ENCODE assay signal across 8 cellular contexts in the genomic region with DNA sequence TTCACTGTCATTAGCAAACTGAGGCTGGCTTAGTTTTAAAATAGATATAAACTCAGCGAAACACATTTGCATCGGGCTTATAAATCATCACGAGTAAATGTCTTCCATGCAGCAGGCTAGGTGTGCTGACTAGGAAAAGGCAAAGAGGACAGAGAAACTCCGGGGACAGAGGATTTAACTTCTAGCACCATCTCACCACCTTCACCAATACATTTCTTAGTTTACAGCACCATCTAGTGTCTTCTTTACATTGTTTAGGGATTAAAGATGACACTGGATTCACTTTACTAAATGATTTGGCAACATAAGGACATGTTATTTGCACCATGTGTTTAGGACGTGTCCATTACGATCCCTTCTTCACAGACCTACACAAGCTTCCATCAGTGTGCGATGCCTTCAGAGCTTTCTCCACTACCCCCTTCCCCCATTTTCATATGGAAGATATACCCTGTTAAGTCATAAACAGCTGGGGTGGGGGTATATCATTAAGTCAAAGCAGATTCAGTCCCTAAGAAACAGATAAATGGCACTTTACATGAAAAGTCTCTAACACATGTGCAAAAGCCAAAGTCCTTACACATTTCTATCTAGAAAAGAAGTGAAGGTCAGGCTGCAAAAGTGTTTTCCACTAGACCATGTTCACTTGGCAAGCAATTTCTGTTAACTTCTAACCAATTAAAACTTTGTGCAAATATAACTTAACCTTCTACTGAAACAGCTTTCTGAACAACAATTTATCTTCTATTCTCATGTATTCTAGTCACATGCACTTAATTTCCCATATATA.
DNase-seq lines count a peak whose midpoint lies in the region; ATAC-seq and TF ChIP-seq lines count a peak whose summit lies in the region.

No MANE protein-coding gene starts in this region.

- no peak overlapping the region for H3K27ac ChIP-seq in AG04450 (ENCODE audit: low read depth, low read length)

- CTCF ChIA-PET in AG04450 (lab: Charles Lee): interaction anchor here (0.6 to 2.9 kb wide), 12 partner anchors 12 to 483 kb away, joined by 3 to 23 read pairs (median 4); no protein-coding TSS in a partner anchor

- DNase-seq in AG04450 (ENCODE audit: low read depth, low spot score) (no peak), NCI-H510A treated with DMSO at 0.1 percent for 48 hours (lab: John Stamatoyannopoulos, UW) (peak; percentile 94), left colon (no peak), posterior cingulate gyrus (no peak)
- no peak for DNase-seq in stimulated activated CD8-positive, alpha-beta memory T cell treated with anti-CD3 and anti-CD28 coated beads, Interleukin-4, amount 100 ng/mL, for 48 hours

- POLR2A ChIA-PET in AG04450 (lab: Yijun Ruan, JAX): no interaction called here

- ATAC-seq in GM18520 (IDR thresholded peaks at IDR 0.05; ENCODE audit: unreplicated experiment) (peak; percentile 78), HG03378 (IDR thresholded peaks at IDR 0.05; ENCODE audit: unreplicated experiment) (peak; percentile 75), left colon (peak; percentile 60)

- H3K36me3 Mint-ChIP-seq in brain: peaks cover 17% of the 10 kb centered on the region

- H3K27me3 Mint-ChIP-seq in brain: peaks cover 3% of the 10 kb centered on the region

- H3K9me3 ChIP-seq in AG04450 (ENCODE audit: control insufficient read depth, insufficient read depth, low read length): no peaks in the 10 kb centered on the region

- peaks cover 66% of the 10 kb centered on the region for H3K4me1 Mint-ChIP-seq in brain

- intact Hi-C loops in left colon (cut with DNase I, micrococcal nuclease): loop anchor here in 1 of 2 donors (2.0 to 5.0 kb wide), 2 partner anchors 211 to 388 kb away; no protein-coding TSS in a partner anchor
- intact Hi-C loops in posterior cingulate gyrus (cut with DNase I): loop anchor here (1.0 to 10.0 kb wide), 4 partner anchors 82 to 587 kb away; a partner anchor contains a TSS

- H3K27me3 ChIP-seq in AG04450 (ENCODE audit: control insufficient read depth, insufficient read depth, low read length): no peaks in the 10 kb centered on the region

- no peak overlapping the region for H3K4me3 Mint-ChIP-seq in brain

- TF ChIP-seq CTCF in AG04450 (IDR thresholded peaks at IDR 0.05; ENCODE audit: low read depth, low read length): peak; percentile 40
- TF ChIP-seq CTCF in brain (conservative IDR thresholded peaks at IDR 0.05): peak; percentile 60 to 66

- no peak overlapping the region for H3K4me3 ChIP-seq in AG04450 (ENCODE audit: low read depth, low read length)

- H3K9me3 Mint-ChIP-seq in brain: no peaks in the 10 kb centered on the region

- H3K27ac Mint-ChIP-seq in brain: peak overlapping the region in 3 of 5 experiments; percentile 28 to 44 (median 40)
